In the genomic region with DNA sequence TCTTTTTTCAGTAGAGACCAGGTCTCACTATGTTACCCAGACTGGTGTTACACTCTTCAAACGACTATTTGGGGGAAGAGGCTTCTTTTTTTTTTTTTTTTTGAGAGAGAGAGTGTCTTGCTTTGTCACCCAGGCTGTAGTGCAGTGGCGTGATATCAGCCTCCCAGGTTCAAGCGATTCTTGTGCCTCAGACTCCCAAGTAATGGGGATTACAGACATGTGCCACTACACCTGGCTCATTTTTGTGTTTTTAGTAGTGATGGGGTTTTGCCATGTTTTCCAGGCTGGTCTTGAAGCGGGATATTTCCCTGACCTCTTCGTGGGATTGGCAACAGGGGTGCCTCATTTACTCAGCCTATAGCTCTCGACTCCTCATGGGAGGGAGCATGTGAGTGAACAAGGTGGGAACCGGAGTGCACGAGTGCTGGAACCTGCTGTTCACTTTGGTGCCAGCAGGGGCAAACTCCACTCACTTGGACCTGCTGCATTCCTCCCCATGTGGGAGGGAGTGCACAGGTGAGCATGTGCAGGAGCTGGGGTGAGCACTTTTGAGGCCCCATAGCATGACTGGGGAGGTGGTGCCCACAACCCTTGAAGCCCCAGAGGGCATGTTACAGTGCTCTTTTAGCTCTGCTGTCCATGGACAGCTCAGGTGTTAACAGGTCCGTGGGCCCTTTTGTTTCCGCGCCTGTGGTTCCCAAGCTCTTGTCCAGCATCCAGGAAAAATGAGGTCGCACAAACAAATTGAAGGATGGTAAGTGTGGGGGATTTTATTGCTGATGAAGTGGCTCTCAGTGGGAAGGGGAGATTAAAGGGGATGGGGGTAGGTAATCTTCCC, we compare ENCODE assay signal across 10 cellular contexts.
DNase-seq lines count a peak whose midpoint lies in the region; ATAC-seq, FAIRE-seq and TF ChIP-seq lines count a peak whose summit lies in the region.
"Had no signal": no experiment of that assay in that cellular context is flagged by ENCODE, and none has a peak within 500 bp of the region (broad histone marks: within the 10 kb centered on the region; RNA-seq: fewer than 3 reads in every experiment).

No MANE protein-coding gene starts in this region.

- H3K27ac ChIP-seq in keratinocyte (ENCODE audit: control insufficient read depth, insufficient read depth, low read length) = no peak overlapping the region

- no peak overlapping the region for H3K4me2 ChIP-seq in keratinocyte (ENCODE audit: control insufficient read depth, extremely low read depth, insufficient read depth, low read depth, low read length)

- H3K4me1 ChIP-seq in keratinocyte (ENCODE audit: control insufficient read depth, extremely low read depth, insufficient read depth, low read length) = no peaks in the 10 kb centered on the region

- no peaks in the 10 kb centered on the region for H3K9me3 ChIP-seq in keratinocyte (ENCODE audit: control insufficient read depth, low read depth, low read length)

- no peak overlapping the region for H2AFZ ChIP-seq in keratinocyte (ENCODE audit: control insufficient read depth, low read length)

- no peaks in the 10 kb centered on the region for H3K36me3 ChIP-seq in keratinocyte (ENCODE audit: control insufficient read depth in 2 of 2, extremely low read depth in 1 of 2, insufficient read depth in 2 of 2, low read length in 2 of 2)

- dilution Hi-C loops in keratinocyte (cut with MboI; ENCODE audit: extremely low pct_ligation_motif_present, low sequenced_read_pairs) = no loop called here

- TF ChIP-seq CTCF in AG04449 (IDR thresholded peaks at IDR 0.05; ENCODE audit: insufficient read depth, low read length, missing control alignments) (peak; percentile 14), GM12875 (IDR thresholded peaks at IDR 0.05; ENCODE audit: borderline replicate concordance, insufficient read depth, low read depth, low read length) (peak; percentile 66; the same call in 1 of the 2 replicates), keratinocyte (optimal IDR thresholded peaks at IDR 0.05 in 1 of 3, IDR thresholded peaks at IDR 0.05 in 1 of 3, conservative IDR thresholded peaks at IDR 0.05 in 1 of 3; ENCODE audit: extremely low read depth in 1 of 3, insufficient read depth in 2 of 3, low read length in 3 of 3) (peak; percentile 54 to 57 (median 54))

- H3K4me1 Mint-ChIP-seq in activated T-cell treated with anti-CD3 and anti-CD28 coated beads, Interleukin-2, amount 50 U/mL, for 24 hours (ENCODE audit: low read depth) = peaks cover 6% of the 10 kb centered on the region
- H3K4me1 Mint-ChIP-seq: activated naive CD4-positive, alpha-beta T cell treated with anti-CD3 and anti-CD28 coated beads, Interleukin-2, amount 50 U/mL, for 24 hours had no signal

- POLR2A ChIA-PET in AG04449 (lab: Yijun Ruan, JAX) = no interaction called here

- H3K4me3 ChIP-seq in AG04449 (ENCODE audit: low read depth, low read length) (no peak overlapping the region), GM12875 (ENCODE audit: low read depth, low read length) (no peak overlapping the region), keratinocyte (ENCODE audit: control insufficient read depth in 2 of 3, extremely low read depth in 1 of 3, insufficient read depth in 2 of 3, low read depth in 1 of 3, low read length in 3 of 3) (no peak overlapping the region)

- no peak overlapping the region for H3K9ac ChIP-seq in keratinocyte (ENCODE audit: control insufficient read depth, extremely low read depth, insufficient read depth, low read length)

- CTCF ChIA-PET in AG04449 (lab: Yijun Ruan, JAX) = interaction anchor here (1.3 to 1.4 kb wide), 2 partner anchors 12 to 16 kb away, joined by 3 to 4 read pairs; no protein-coding TSS in a partner anchor

- no peaks in the 10 kb centered on the region for H3K27me3 ChIP-seq in keratinocyte (ENCODE audit: control insufficient read depth, extremely low read depth, insufficient read depth, low read length)

- no peaks in the 10 kb centered on the region for H3K36me3 Mint-ChIP-seq in activated T-cell treated with anti-CD3 and anti-CD28 coated beads, Interleukin-2, amount 50 U/mL, for 24 hours (ENCODE audit: low read depth)
- H3K36me3 Mint-ChIP-seq: activated naive CD4-positive, alpha-beta T cell treated with anti-CD3 and anti-CD28 coated beads, Interleukin-2, amount 50 U/mL, for 24 hours had no signal

- H3K9me1 ChIP-seq in keratinocyte (ENCODE audit: control insufficient read depth, extremely low read depth, insufficient read depth, low read length) = no peaks in the 10 kb centered on the region

- no peaks in the 10 kb centered on the region for H4K20me1 ChIP-seq in keratinocyte (ENCODE audit: control insufficient read depth, extremely low read depth, insufficient read depth, low read length)

- no peak for ATAC-seq in HG03342 (IDR thresholded peaks at IDR 0.05; ENCODE audit: unreplicated experiment)

- no peak overlapping the region for H3K4me3 Mint-ChIP-seq in activated T-cell treated with anti-CD3 and anti-CD28 coated beads, Interleukin-2, amount 50 U/mL, for 24 hours
- H3K4me3 Mint-ChIP-seq: activated naive CD4-positive, alpha-beta T cell treated with anti-CD3 and anti-CD28 coated beads, Interleukin-2, amount 50 U/mL, for 24 hours had no signal

- DNase-seq in AG04449 (ENCODE audit: low read depth, low spot score) (no peak), keratinocyte (ENCODE audit: low read depth, low spot score) (no peak), RKO (ENCODE audit: low spot score) (no peak), hippocampal formation (lab: John Stamatoyannopoulos, UW) (no peak), SK-N-DZ (ENCODE audit: low spot score) (no peak)
- peak; percentile 43 for DNase-seq in activated T-cell treated with anti-CD3 and anti-CD28 coated beads, Interleukin-2, amount 50 U/mL, for 24 hours
- DNase-seq: NK-92 treated with Interleukin-12 subunit alpha and Interleukin-12 subunit beta, amount 100 ng/mL, for 24 hours had no signal

- no peaks in the 10 kb centered on the region for H3K79me2 ChIP-seq in keratinocyte (ENCODE audit: control insufficient read depth, insufficient read depth, low read length)

- no peaks in the 10 kb centered on the region for H3K27me3 Mint-ChIP-seq in activated T-cell treated with anti-CD3 and anti-CD28 coated beads, Interleukin-2, amount 50 U/mL, for 24 hours
- H3K27me3 Mint-ChIP-seq: activated naive CD4-positive, alpha-beta T cell treated with anti-CD3 and anti-CD28 coated beads, Interleukin-2, amount 50 U/mL, for 24 hours had no signal

- no peak overlapping the region for H3K27ac Mint-ChIP-seq in activated T-cell treated with anti-CD3 and anti-CD28 coated beads, Interleukin-2, amount 50 U/mL, for 24 hours
- H3K27ac Mint-ChIP-seq: activated naive CD4-positive, alpha-beta T cell treated with anti-CD3 and anti-CD28 coated beads, Interleukin-2, amount 50 U/mL, for 24 hours had no signal

- H3K9me3 Mint-ChIP-seq in activated T-cell treated with anti-CD3 and anti-CD28 coated beads, Interleukin-2, amount 50 U/mL, for 24 hours = peaks cover 5% of the 10 kb centered on the region
- H3K9me3 Mint-ChIP-seq: activated naive CD4-positive, alpha-beta T cell treated with anti-CD3 and anti-CD28 coated beads, Interleukin-2, amount 50 U/mL, for 24 hours had no signal

- no peak for FAIRE-seq in keratinocyte (lab: Jason Lieb, UNC)

Comparison
In these comparisons a context has a peak if more than half of its experiments do, and no peak if none do; other contexts are left out.
1. CTCF ChIP-seq: peak in every context shown above with its lines; median percentile 66 in GM12875; 54 in keratinocyte; 14 in AG04449.